8 cellular contexts compared by ENCODE assay signal in the genomic region with DNA sequence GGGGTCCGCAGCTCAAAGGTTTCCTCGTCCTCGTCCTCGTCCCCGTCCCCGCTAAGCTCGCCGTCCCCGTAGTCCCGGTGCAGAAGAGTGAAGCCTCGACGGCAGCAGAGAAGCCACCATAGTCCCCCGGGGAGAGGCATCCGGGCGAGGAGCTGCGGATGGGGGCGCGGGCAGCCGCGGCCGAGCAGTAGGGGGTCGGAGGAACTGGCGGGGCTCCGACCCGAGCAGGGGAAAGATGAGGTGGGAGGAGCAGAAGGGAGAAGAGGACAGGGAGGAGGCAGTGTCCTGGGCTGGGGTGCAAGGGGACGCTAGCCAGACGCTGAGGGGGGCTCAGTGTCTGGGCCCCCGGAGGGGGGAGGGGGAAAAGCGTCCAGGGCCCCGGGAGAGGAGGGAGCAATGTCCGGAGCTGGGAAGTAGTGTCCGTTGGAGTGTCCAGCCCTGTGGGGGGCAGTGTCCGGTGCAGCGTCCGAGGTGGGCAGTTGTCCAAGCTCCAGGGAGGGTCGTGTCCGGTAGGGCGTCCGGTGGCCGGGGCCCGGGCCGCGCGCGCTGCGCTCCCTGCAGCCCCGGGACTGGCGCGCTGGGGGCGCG. TPM values are rescaled to one million over a fixed set of nuclear protein-coding genes. Genes with fewer than 3 reads are reported as not detected.
DNase-seq lines count a peak whose midpoint lies in the region; ATAC-seq, FAIRE-seq and TF ChIP-seq lines count a peak whose summit lies in the region.

A gene with protein sequence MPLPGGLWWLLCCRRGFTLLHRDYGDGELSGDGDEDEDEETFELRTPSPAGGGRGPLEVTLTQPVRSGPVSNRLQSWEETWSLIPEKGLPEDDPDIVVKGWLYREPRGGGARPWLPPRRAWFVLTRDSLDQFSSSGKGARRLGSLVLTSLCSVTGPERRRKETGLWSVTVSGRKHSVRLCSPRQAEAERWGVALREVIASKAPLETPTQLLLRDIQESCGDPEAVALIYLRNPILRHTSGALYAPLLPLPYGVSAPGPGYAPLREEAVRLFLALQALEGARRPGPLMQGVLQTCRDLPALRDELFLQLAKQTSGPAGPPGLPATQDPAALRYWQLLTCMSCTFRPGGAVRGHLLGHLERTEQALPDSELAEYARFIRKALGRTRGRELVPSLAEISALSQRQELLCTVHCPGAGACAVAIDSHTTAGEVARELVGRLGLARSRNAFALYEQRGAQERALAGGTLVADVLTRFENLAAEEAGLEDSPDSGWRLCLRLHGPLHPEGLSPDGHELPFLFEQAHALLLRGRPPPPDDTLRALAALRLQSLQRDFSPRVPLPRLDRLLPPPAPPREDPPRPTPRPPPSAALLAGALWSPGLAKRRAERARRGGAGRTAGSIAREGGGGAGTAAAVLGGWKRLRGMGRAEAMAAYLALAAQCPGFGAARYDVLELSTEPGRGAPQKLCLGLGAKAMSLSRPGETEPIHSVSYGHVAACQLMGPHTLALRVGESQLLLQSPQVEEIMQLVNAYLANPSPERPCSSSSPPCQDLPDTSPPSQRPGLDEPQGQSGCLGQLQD (minus strand): TSS at position 571 of the 588 bp plus-strand sequence. CDS start 431 bp downstream, at position 140.

- H3K9me1 ChIP-seq in keratinocyte (ENCODE audit: control insufficient read depth, extremely low read depth, insufficient read depth, low read length) = no peaks in the 10 kb centered on the region

- in situ Hi-C loops in astrocyte of the cerebellum (cut with HindIII; ENCODE audit: low sequenced_read_pairs) = no loop called here

- peak within 1 kb of the TSS; percentile 96 for H3K4me2 ChIP-seq in keratinocyte (ENCODE audit: control insufficient read depth, extremely low read depth, insufficient read depth, low read depth, low read length)

- no peaks in the 10 kb centered on the region for H3K9me3 ChIP-seq in keratinocyte (ENCODE audit: control insufficient read depth, low read depth, low read length)

- dilution Hi-C loops in keratinocyte (cut with MboI; ENCODE audit: extremely low pct_ligation_motif_present, low sequenced_read_pairs) = no loop called here

- DNase-seq in NCI-H146 treated with DMSO at 0.1 percent for 48 hours (lab: John Stamatoyannopoulos, UW; ENCODE audit: unreplicated experiment) (peak; percentile 55), astrocyte of the cerebellum (ENCODE audit: low read depth) (no peak), keratinocyte (ENCODE audit: low read depth, low spot score) (no peak)
- peak; percentile 30 for DNase-seq in stimulated activated naive CD8-positive, alpha-beta T cell treated with anti-CD3 and anti-CD28 coated beads, Interleukin-15, Interleukin-2, amounts not matched to agents 100 U/mL and 50 U/mL, for 24 hours

- H3K4me3 ChIP-seq in astrocyte of the cerebellum (ENCODE audit: low read depth, low read length) (peak within 1 kb of the TSS; percentile 63), keratinocyte (ENCODE audit: control insufficient read depth in 2 of 3, extremely low read depth in 1 of 3, insufficient read depth in 2 of 3, low read depth in 1 of 3, low read length in 3 of 3) (peak within 1 kb of the TSS; percentile 92 to 93 (median 92))

- peak within 1 kb of the TSS; percentile 85 for H3K9ac ChIP-seq in keratinocyte (ENCODE audit: control insufficient read depth, extremely low read depth, insufficient read depth, low read length)

- H3K79me2 ChIP-seq in keratinocyte (ENCODE audit: control insufficient read depth, insufficient read depth, low read length) = peaks cover 16% of the 10 kb centered on the region

- no peak for FAIRE-seq in keratinocyte (lab: Jason Lieb, UNC)

- peak within 1 kb of the TSS; percentile 95 for H3K27ac ChIP-seq in keratinocyte (ENCODE audit: control insufficient read depth, insufficient read depth, low read length)

- peaks cover 61% of the 10 kb centered on the region for H3K4me1 ChIP-seq in keratinocyte (ENCODE audit: control insufficient read depth, extremely low read depth, insufficient read depth, low read length)

- peak; percentile 1 for ATAC-seq in GM19023 (IDR thresholded peaks at IDR 0.05; ENCODE audit: unreplicated experiment)
- ATAC-seq in stimulated activated naive CD8-positive, alpha-beta T cell treated with anti-CD3 and anti-CD28 coated beads, Interleukin-15, Interleukin-2, amounts not matched to agents 100 U/mL and 50 U/mL, for 24 hours = no peak
- ATAC-seq in HG03045 (IDR thresholded peaks at IDR 0.05; ENCODE audit: unreplicated experiment) = no peak
- no peak for ATAC-seq in HG03135 (IDR thresholded peaks at IDR 0.05; ENCODE audit: unreplicated experiment)
- ATAC-seq in GM21526 (IDR thresholded peaks at IDR 0.05; ENCODE audit: low FRiP score, unreplicated experiment) = no peak

- H4K20me1 ChIP-seq in keratinocyte (ENCODE audit: control insufficient read depth, extremely low read depth, insufficient read depth, low read length) = peaks cover 6% of the 10 kb centered on the region

- H2AFZ ChIP-seq in keratinocyte (ENCODE audit: control insufficient read depth, low read length) = peak within 1 kb of the TSS; percentile 79

- TF ChIP-seq CTCF in astrocyte of the cerebellum (IDR thresholded peaks at IDR 0.05; ENCODE audit: low read depth, low read length, missing control alignments) (no peak), keratinocyte (optimal IDR thresholded peaks at IDR 0.05 in 1 of 3, IDR thresholded peaks at IDR 0.05 in 1 of 3, conservative IDR thresholded peaks at IDR 0.05 in 1 of 3; ENCODE audit: extremely low read depth in 1 of 3, insufficient read depth in 2 of 3, low read length in 3 of 3) (peak in 1 of 3 experiments; percentile 14)

- no peaks in the 10 kb centered on the region for H3K27me3 ChIP-seq in keratinocyte (ENCODE audit: control insufficient read depth, extremely low read depth, insufficient read depth, low read length)

- peaks cover 7 to 10% of the 10 kb centered on the region in 2 experiments for H3K36me3 ChIP-seq in keratinocyte (ENCODE audit: control insufficient read depth in 2 of 2, extremely low read depth in 1 of 2, insufficient read depth in 2 of 2, low read length in 2 of 2)

RNA-seq across cellular contexts. Expression of the gene that starts here (rescaled TPM):
- 3.1 to 10.7 TPM (median 4.9 TPM) in 3 replicates for polyA plus RNA-seq in keratinocyte
- 11.6 TPM for polyA plus RNA-seq in keratinocyte (2011; ENCODE audit: low read depth)
- 2.5 and 7.9 TPM in 2 replicates for polyA plus RNA-seq in keratinocyte (2011; cell fraction: cytosol; rRNA removed)
- polyA plus RNA-seq in keratinocyte (2011; cell fraction: nucleus; rRNA removed) = 13.2 and 20.7 TPM in 2 replicates
- 10.7 and 25.0 TPM in 2 replicates for polyA plus RNA-seq in keratinocyte (2012; ENCODE audit: low replicate concordance)
- polyA minus RNA-seq in keratinocyte = 2.9 to 4.3 TPM (median 3.1 TPM) in 3 replicates
- 17.3 TPM for polyA minus RNA-seq in keratinocyte (2011; cell fraction: cytosol; rRNA and poly(A)+ RNA removed)
- 13.1 and 17.9 TPM in 2 replicates for polyA minus RNA-seq in keratinocyte (2011; cell fraction: nucleus; rRNA and poly(A)+ RNA removed)

Comparison
In these comparisons a context has a peak if more than half of its experiments do, and no peak if none do; other contexts are left out.
1. DNase-seq: peak in NCI-H146 treated with DMSO at 0.1 percent for 48 hours (single experiment) and stimulated activated naive CD8-positive, alpha-beta T cell treated with anti-CD3 and anti-CD28 coated beads, Interleukin-15, Interleukin-2, amounts not matched to agents 100 U/mL and 50 U/mL, for 24 hours (single experiment); none in astrocyte of the cerebellum (single experiment) and keratinocyte (single experiment).